Comparison of ENCODE assay signal across 1 cellular context in genomic region chr2:207735513-207735859, GRCh38. TPM values are rescaled to one million over a fixed set of nuclear protein-coding genes. Genes with fewer than 3 reads are reported as not detected.
"Had no signal": no experiment of that assay in that cellular context is flagged by ENCODE, and none has a peak within 500 bp of the region (broad histone marks: within the 10 kb centered on the region; RNA-seq: fewer than 3 reads in every experiment).

No MANE protein-coding gene starts in this region.

RNA-seq across cellular contexts. Expression of gene FZD5, which starts 34.2 kb away (rescaled TPM):
- polyA plus RNA-seq: naive thymus-derived CD4-positive, alpha-beta T cell had no signal
